In the genomic region with DNA sequence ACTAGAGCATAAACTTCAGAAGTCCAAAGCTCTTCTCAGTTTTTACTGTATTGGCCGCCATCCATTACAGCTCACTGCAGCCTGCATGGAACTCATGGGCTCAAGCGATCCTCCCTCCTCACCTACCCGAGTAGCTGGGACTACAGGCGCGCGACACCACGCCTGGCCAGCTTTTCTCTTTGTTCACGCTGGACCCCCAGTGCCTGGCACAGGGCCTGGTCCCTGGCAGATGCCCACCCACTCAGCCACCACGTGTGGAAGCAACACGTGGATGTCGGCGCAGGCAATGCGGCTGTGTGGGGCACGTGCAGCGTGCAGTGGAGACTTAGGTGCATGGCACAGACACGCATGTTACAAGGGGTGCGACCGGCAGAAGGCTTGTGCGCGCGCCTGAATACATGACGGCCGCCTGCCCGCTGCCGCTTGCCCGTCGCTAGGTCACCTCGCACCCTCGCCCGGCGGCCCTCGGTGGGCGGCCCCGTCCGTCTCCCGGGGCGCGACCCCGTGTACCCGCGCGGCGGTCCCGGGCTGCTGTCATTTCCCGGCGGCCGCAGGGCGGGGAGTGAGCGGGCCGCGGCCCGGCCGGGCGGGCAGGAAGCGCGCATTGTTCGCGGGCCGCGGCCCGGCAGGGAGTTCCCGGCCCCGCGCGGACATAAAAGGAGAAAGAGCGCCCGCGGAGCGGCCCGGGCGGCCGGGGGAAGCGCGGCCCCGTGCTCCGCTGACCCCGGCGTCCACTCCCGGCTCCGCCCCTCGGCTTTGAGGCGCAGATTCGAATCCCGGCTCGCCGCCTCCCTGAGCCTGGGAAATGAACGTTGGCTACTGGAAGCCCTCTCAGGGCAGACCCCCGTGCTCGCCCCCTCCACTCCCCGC, we compare ENCODE assay signal across 1 cellular context.
TF ChIP-seq lines count a peak whose summit lies in the region.

No MANE protein-coding gene starts in this region.

TF ChIP-seq in HepG2, 621 proteins besides CTCF, POLR2A, EP300 and RAD21 (continued from another document and continues in another):
- TF ChIP-seq, protein P1, sequence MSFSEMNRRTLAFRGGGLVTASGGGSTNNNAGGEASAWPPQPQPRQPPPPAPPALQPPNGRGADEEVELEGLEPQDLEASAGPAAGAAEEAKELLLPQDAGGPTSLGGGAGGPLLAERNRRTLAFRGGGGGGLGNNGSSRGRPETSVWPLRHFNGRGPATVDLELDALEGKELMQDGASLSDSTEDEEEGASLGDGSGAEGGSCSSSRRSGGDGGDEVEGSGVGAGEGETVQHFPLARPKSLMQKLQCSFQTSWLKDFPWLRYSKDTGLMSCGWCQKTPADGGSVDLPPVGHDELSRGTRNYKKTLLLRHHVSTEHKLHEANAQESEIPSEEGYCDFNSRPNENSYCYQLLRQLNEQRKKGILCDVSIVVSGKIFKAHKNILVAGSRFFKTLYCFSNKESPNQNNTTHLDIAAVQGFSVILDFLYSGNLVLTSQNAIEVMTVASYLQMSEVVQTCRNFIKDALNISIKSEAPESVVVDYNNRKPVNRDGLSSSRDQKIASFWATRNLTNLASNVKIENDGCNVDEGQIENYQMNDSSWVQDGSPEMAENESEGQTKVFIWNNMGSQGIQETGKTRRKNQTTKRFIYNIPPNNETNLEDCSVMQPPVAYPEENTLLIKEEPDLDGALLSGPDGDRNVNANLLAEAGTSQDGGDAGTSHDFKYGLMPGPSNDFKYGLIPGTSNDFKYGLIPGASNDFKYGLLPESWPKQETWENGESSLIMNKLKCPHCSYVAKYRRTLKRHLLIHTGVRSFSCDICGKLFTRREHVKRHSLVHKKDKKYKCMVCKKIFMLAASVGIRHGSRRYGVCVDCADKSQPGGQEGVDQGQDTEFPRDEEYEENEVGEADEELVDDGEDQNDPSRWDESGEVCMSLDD (CRISPR knock-in tag; IDR thresholded peaks at IDR 0.05; ENCODE audit: borderline replicate concordance), result no peak
- TF ChIP-seq SNAPC5 (CRISPR knock-in tag; IDR thresholded peaks at IDR 0.05; ENCODE audit: borderline replicate concordance) (no peak), ZNF782 (CRISPR knock-in tag; IDR thresholded peaks at IDR 0.05; ENCODE audit: borderline replicate concordance) (no peak; the same call in 1 of the 2 replicates), ZNF264 (CRISPR knock-in tag; IDR thresholded peaks at IDR 0.05) (no peak; the same call in 1 of the 2 replicates), NFKBIZ (CRISPR knock-in tag; IDR thresholded peaks at IDR 0.05) (no peak), ZNF740 (CRISPR knock-in tag; IDR thresholded peaks at IDR 0.05) (peak; percentile 59; the same call in 1 of the 2 replicates), PHF20 (CRISPR knock-in tag; IDR thresholded peaks at IDR 0.05) (no peak), ZHX2 (IDR thresholded peaks at IDR 0.05; ENCODE audit: low read depth) (no peak), ZHX2 (CRISPR knock-in tag; IDR thresholded peaks at IDR 0.05; ENCODE audit: borderline replicate concordance) (0 out of 2 replicates have a peak, but pooled peaks have one; percentile 52), THRA (CRISPR knock-in tag; IDR thresholded peaks at IDR 0.05; ENCODE audit: borderline replicate concordance) (0 out of 2 replicates have a peak, but pooled peaks have one; percentile 11), SUZ12 (IDR thresholded peaks at IDR 0.05; ENCODE audit: low read depth, low read length) (no peak), ZSCAN20 (CRISPR knock-in tag; IDR thresholded peaks at IDR 0.05; ENCODE audit: borderline replicate concordance) (no peak), ZNF335 (CRISPR knock-in tag; IDR thresholded peaks at IDR 0.05) (no peak), AHR (CRISPR knock-in tag; IDR thresholded peaks at IDR 0.05) (peak; percentile 93; the same call in 1 of the 2 replicates), TEAD3 (CRISPR knock-in tag; optimal IDR thresholded peaks at IDR 0.05; ENCODE audit: borderline replicate concordance) (peak; percentile 33), ONECUT2 (CRISPR knock-in tag; IDR thresholded peaks at IDR 0.05) (0 out of 2 replicates have a peak, but pooled peaks have one; percentile 20), POGZ (CRISPR knock-in tag; IDR thresholded peaks at IDR 0.05) (no peak), ZSCAN12 (CRISPR knock-in tag; IDR thresholded peaks at IDR 0.05) (0 out of 2 replicates have a peak, but pooled peaks have one; percentile 34), ZNF451 (CRISPR knock-in tag; IDR thresholded peaks at IDR 0.05) (no peak), RBAK (CRISPR knock-in tag; IDR thresholded peaks at IDR 0.05) (no peak), KLF15 (CRISPR knock-in tag; IDR thresholded peaks at IDR 0.05; ENCODE audit: borderline replicate concordance) (peak; percentile 69; the same call in 1 of the 2 replicates), ZNF446 (CRISPR knock-in tag; IDR thresholded peaks at IDR 0.05) (no peak), KDM1A (CRISPR knock-in tag; IDR thresholded peaks at IDR 0.05) (peak; percentile 12; the same call in 1 of the 2 replicates), DPF2 (CRISPR knock-in tag; IDR thresholded peaks at IDR 0.05; ENCODE audit: borderline replicate concordance, low read depth) (no peak), ZSCAN5A (CRISPR knock-in tag; IDR thresholded peaks at IDR 0.05; ENCODE audit: borderline replicate concordance) (no peak)
- TF ChIP-seq, protein P2, sequence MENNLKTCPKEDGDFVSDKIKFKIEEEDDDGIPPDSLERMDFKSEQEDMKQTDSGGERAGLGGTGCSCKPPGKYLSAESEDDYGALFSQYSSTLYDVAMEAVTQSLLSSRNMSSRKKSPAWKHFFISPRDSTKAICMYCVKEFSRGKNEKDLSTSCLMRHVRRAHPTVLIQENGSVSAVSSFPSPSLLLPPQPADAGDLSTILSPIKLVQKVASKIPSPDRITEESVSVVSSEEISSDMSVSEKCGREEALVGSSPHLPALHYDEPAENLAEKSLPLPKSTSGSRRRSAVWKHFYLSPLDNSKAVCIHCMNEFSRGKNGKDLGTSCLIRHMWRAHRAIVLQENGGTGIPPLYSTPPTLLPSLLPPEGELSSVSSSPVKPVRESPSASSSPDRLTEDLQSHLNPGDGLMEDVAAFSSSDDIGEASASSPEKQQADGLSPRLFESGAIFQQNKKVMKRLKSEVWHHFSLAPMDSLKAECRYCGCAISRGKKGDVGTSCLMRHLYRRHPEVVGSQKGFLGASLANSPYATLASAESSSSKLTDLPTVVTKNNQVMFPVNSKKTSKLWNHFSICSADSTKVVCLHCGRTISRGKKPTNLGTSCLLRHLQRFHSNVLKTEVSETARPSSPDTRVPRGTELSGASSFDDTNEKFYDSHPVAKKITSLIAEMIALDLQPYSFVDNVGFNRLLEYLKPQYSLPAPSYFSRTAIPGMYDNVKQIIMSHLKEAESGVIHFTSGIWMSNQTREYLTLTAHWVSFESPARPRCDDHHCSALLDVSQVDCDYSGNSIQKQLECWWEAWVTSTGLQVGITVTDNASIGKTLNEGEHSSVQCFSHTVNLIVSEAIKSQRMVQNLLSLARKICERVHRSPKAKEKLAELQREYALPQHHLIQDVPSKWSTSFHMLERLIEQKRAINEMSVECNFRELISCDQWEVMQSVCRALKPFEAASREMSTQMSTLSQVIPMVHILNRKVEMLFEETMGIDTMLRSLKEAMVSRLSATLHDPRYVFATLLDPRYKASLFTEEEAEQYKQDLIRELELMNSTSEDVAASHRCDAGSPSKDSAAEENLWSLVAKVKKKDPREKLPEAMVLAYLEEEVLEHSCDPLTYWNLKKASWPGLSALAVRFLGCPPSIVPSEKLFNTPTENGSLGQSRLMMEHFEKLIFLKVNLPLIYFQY (CRISPR knock-in tag; IDR thresholded peaks at IDR 0.05; ENCODE audit: borderline replicate concordance), result 0 out of 2 replicates have a peak, but pooled peaks have one; percentile 28
- TF ChIP-seq, protein P3, sequence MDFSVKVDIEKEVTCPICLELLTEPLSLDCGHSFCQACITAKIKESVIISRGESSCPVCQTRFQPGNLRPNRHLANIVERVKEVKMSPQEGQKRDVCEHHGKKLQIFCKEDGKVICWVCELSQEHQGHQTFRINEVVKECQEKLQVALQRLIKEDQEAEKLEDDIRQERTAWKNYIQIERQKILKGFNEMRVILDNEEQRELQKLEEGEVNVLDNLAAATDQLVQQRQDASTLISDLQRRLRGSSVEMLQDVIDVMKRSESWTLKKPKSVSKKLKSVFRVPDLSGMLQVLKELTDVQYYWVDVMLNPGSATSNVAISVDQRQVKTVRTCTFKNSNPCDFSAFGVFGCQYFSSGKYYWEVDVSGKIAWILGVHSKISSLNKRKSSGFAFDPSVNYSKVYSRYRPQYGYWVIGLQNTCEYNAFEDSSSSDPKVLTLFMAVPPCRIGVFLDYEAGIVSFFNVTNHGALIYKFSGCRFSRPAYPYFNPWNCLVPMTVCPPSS (IDR thresholded peaks at IDR 0.05), result no peak
- TF ChIP-seq, protein P4, sequence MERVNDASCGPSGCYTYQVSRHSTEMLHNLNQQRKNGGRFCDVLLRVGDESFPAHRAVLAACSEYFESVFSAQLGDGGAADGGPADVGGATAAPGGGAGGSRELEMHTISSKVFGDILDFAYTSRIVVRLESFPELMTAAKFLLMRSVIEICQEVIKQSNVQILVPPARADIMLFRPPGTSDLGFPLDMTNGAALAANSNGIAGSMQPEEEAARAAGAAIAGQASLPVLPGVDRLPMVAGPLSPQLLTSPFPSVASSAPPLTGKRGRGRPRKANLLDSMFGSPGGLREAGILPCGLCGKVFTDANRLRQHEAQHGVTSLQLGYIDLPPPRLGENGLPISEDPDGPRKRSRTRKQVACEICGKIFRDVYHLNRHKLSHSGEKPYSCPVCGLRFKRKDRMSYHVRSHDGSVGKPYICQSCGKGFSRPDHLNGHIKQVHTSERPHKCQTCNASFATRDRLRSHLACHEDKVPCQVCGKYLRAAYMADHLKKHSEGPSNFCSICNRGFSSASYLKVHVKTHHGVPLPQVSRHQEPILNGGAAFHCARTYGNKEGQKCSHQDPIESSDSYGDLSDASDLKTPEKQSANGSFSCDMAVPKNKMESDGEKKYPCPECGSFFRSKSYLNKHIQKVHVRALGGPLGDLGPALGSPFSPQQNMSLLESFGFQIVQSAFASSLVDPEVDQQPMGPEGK (CRISPR knock-in tag; IDR thresholded peaks at IDR 0.05), result no peak
